ENCODE assay signal across 9 cellular contexts in the genomic region with DNA sequence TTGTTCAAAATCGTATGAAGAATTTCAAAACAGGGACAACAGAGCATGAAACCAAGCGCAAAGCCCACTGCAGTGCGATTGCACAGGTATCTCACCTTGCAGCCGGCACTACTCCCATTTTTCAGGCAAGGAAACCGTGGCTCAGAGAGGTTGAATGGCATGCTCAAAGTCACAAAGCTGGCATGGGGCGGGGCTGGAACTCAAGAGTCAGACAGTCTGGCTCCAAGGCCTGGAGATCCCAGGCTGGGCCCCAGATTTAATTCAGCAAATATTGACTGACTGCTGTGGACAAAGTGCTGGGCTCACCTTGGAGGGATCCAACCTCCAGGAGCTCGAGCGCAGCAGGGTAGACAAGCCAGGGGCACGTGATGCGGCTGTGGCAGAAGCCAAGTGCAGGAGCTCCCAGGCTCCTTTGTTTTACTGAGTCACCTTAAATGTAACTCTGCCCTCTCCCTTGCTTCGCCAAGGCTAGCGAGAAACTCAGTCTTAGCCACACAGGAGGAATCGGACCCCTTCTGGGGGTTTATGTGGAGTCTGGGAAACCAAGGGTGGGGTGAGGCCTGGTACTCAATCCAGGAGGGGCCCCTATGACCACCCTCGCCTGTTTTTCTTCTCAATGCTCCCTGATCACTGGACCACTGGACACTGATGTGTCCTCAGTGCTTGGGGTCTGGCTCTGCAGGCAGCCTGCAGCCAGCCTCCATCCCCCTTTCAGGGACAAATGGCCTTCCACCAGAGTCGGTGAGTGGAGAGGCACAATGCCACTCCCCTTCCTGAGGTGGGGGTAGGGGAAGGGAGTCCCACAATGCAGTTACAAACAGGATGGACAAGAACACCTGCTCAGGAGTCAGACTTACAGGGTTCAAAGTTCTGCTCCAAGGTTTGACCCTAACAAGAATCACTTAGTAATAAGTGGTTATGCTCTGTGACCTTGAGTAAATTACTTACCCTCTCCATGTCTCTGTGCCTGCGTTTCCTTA. TPM values are rescaled to one million over a fixed set of nuclear protein-coding genes. Genes with fewer than 3 reads are reported as not detected.
DNase-seq lines count a peak whose midpoint lies in the region; ATAC-seq and TF ChIP-seq lines count a peak whose summit lies in the region.
"Had no signal": no experiment of that assay in that cellular context is flagged by ENCODE, and none has a peak within 500 bp of the region (broad histone marks: within the 10 kb centered on the region; RNA-seq: fewer than 3 reads in every experiment).

No MANE protein-coding gene starts in this region.

- CTCF ChIA-PET in activated CD8-positive, alpha-beta memory T cell treated with anti-CD3 and anti-CD28 coated beads, Interleukin-2, amount 10 ng/mL, durations not matched to agents 7 days and 5 days (lab: Charles Lee): interaction anchor here (0.8 to 3.6 kb wide), 16 partner anchors 10 to 324 kb away, joined by 3 to 20 read pairs (median 4); a partner anchor contains a TSS

- no peak for ATAC-seq in activated CD8-positive, alpha-beta memory T cell treated with anti-CD3 and anti-CD28 coated beads, Interleukin-2, amount 10 ng/mL, durations not matched to agents 7 days and 5 days
- ATAC-seq in omental fat pad (ENCODE audit: low FRiP score) (no peak), GM19397 (IDR thresholded peaks at IDR 0.05; ENCODE audit: unreplicated experiment) (no peak)

- H3K27me3 ChIP-seq in subcutaneous abdominal adipose tissue (ENCODE audit: control insufficient read depth in 5 of 5, insufficient read depth in 4 of 5, low read length in 5 of 5): no peaks in the 10 kb centered on the region

- H3K27me3 Mint-ChIP-seq in activated CD8-positive, alpha-beta memory T cell treated with anti-CD3 and anti-CD28 coated beads, Interleukin-2, amount 10 ng/mL, durations not matched to agents 7 days and 5 days: peaks cover 9% of the 10 kb centered on the region

- H3K9me3 ChIP-seq in subcutaneous abdominal adipose tissue (ENCODE audit: control insufficient read depth in 5 of 5, low read length in 5 of 5): no peaks in the 10 kb centered on the region

- H3K4me3 ChIP-seq in iPS-11a (ENCODE audit: low read depth, low read length) (peak overlapping the region; percentile 33), subcutaneous abdominal adipose tissue (ENCODE audit: low read depth in 1 of 5, low read length in 5 of 5) (peak overlapping the region in 4 of 5 donors; percentile 60 to 77 (median 68))

- peak overlapping the region; percentile 71 for H3K4me3 Mint-ChIP-seq in activated CD8-positive, alpha-beta memory T cell treated with anti-CD3 and anti-CD28 coated beads, Interleukin-2, amount 10 ng/mL, durations not matched to agents 7 days and 5 days

- H3K36me3 Mint-ChIP-seq in activated CD8-positive, alpha-beta memory T cell treated with anti-CD3 and anti-CD28 coated beads, Interleukin-2, amount 10 ng/mL, durations not matched to agents 7 days and 5 days: no peaks in the 10 kb centered on the region

- no peaks in the 10 kb centered on the region for H3K36me3 ChIP-seq in subcutaneous abdominal adipose tissue (ENCODE audit: control insufficient read depth in 5 of 5, insufficient read depth in 5 of 5, low read length in 5 of 5)

- peaks cover 16% of the 10 kb centered on the region for H3K4me1 Mint-ChIP-seq in activated CD8-positive, alpha-beta memory T cell treated with anti-CD3 and anti-CD28 coated beads, Interleukin-2, amount 10 ng/mL, durations not matched to agents 7 days and 5 days

- H3K27ac ChIP-seq in VCaP (peak overlapping the region; percentile 100), subcutaneous abdominal adipose tissue (ENCODE audit: low read depth, low read length) (no peak overlapping the region)

- TF ChIP-seq CTCF in VCaP (conservative IDR thresholded peaks at IDR 0.05) (no peak), omental fat pad (IDR thresholded peaks at IDR 0.05) (no peak)

- DNase-seq in activated CD8-positive, alpha-beta memory T cell treated with anti-CD3 and anti-CD28 coated beads, Interleukin-2, amount 10 ng/mL, durations not matched to agents 7 days and 5 days: no peak
- DNase-seq in activated CD8-positive, alpha-beta memory T cell treated with anti-CD3 and anti-CD28 coated beads for 24 hours: no peak
- DNase-seq in NOMO-1 (lab: John Stamatoyannopoulos, UW; ENCODE audit: unreplicated experiment in 2 of 2): no peak
- DNase-seq in omental fat pad (ENCODE audit: low spot score): no peak
- DNase-seq: activated CD4-positive, alpha-beta T cell treated with anti-CD3 and anti-CD28 coated beads for 4 hours had no signal

- H3K9ac ChIP-seq in subcutaneous abdominal adipose tissue (ENCODE audit: low read length in 5 of 5): peak overlapping the region in 3 of 5 donors; percentile 39 to 75 (median 61)

- H3K27ac Mint-ChIP-seq in activated CD8-positive, alpha-beta memory T cell treated with anti-CD3 and anti-CD28 coated beads, Interleukin-2, amount 10 ng/mL, durations not matched to agents 7 days and 5 days: no peak overlapping the region

- H3K9me3 Mint-ChIP-seq in activated CD8-positive, alpha-beta memory T cell treated with anti-CD3 and anti-CD28 coated beads, Interleukin-2, amount 10 ng/mL, durations not matched to agents 7 days and 5 days (ENCODE audit: low read depth): no peaks in the 10 kb centered on the region

- peaks cover 6 to 46% (median 39%) of the 10 kb centered on the region in 5 donors for H3K4me1 ChIP-seq in subcutaneous abdominal adipose tissue (ENCODE audit: control insufficient read depth in 5 of 5, insufficient read depth in 5 of 5, low read length in 5 of 5)

RNA-seq across cellular contexts. Expression of a gene that starts 3.9 kb away (rescaled TPM):
- 10 to 100 TPM; 29.9 to 35.2 TPM for total RNA-seq in activated CD8-positive, alpha-beta memory T cell treated with anti-CD3 and anti-CD28 coated beads, Interleukin-2, amount 10 ng/mL, durations not matched to agents 7 days and 5 days
- 10 to 100 TPM; 42.8 to 65.1 (median 49.4) TPM for total RNA-seq in omental fat pad

RNA-seq across cellular contexts. Expression of a gene that starts 10.6 kb away (rescaled TPM):
- not detected for total RNA-seq in activated CD8-positive, alpha-beta memory T cell treated with anti-CD3 and anti-CD28 coated beads, Interleukin-2, amount 10 ng/mL, durations not matched to agents 7 days and 5 days
- total RNA-seq in omental fat pad: not detected

RNA-seq across cellular contexts. Expression of a gene that starts 17.4 kb away (rescaled TPM):
- not detected for total RNA-seq in activated CD8-positive, alpha-beta memory T cell treated with anti-CD3 and anti-CD28 coated beads, Interleukin-2, amount 10 ng/mL, durations not matched to agents 7 days and 5 days
- 1 to 10 TPM in 2 of 4 donors, under 1 TPM in 2; 0.32 to 3.8 (median 1.2) TPM for total RNA-seq in omental fat pad

RNA-seq across cellular contexts. Expression of a gene that starts 34.8 kb away (rescaled TPM):
- total RNA-seq in activated CD8-positive, alpha-beta memory T cell treated with anti-CD3 and anti-CD28 coated beads, Interleukin-2, amount 10 ng/mL, durations not matched to agents 7 days and 5 days: 10 to 100 TPM in 1 of 2 experiments, 1 to 10 TPM in 1; 6.7 to 13.9 TPM
- total RNA-seq in omental fat pad: 1 to 10 TPM in 2 of 4 donors, under 1 TPM in 1, not detected in 1; 0.36 to 1.9 (median 1.0) TPM
